Comparison of ENCODE assay signal across 13 cellular contexts in genomic region chr2:39664898-39665591, GRCh38. TPM values are rescaled to one million over a fixed set of nuclear protein-coding genes. Genes with fewer than 3 reads are reported as not detected.
DNase-seq lines count a peak whose midpoint lies in the region; ATAC-seq and TF ChIP-seq lines count a peak whose summit lies in the region.
"Had no signal": no experiment of that assay in that cellular context is flagged by ENCODE, and none has a peak within 500 bp of the region (broad histone marks: within the 10 kb centered on the region; RNA-seq: fewer than 3 reads in every experiment).

No MANE protein-coding gene starts in this region.

- H3K36me3 ChIP-seq in right atrium auricular region (no peaks in the 10 kb centered on the region), trophoblast cell (ENCODE audit: control insufficient read depth in 1 of 2, insufficient read depth in 2 of 2, low read length in 2 of 2) (no peaks in the 10 kb centered on the region)

- H3K27ac ChIP-seq in right atrium auricular region = peak overlapping the region; percentile 46 to 70
- no peak overlapping the region for H3K27ac ChIP-seq in trophoblast cell (ENCODE audit: low read depth, low read length)

- H3K27me3 ChIP-seq in right atrium auricular region (no peaks in the 10 kb centered on the region), trophoblast cell (ENCODE audit: insufficient read depth, low read length) (peaks cover 35% of the 10 kb centered on the region)

- peaks cover 2% of the 10 kb centered on the region for H3K79me1 ChIP-seq in trophoblast cell (ENCODE audit: low read length)

- no peaks in the 10 kb centered on the region for H3K36me3 Mint-ChIP-seq in activated CD8-positive, alpha-beta T cell treated with anti-CD3 and anti-CD28 coated beads, Interleukin-2, amount 10 ng/mL, durations not matched to agents 7 days and 5 days (ENCODE audit: low read depth)

- no peak overlapping the region for H3K4ac ChIP-seq in trophoblast cell (ENCODE audit: low read depth, low read length)

- no peak overlapping the region for H2BK12ac ChIP-seq in trophoblast cell (ENCODE audit: low read length)

- H2BK5ac ChIP-seq in trophoblast cell (ENCODE audit: low read depth, low read length, poor library complexity) = no peak overlapping the region

- no peak overlapping the region for H4K91ac ChIP-seq in trophoblast cell (ENCODE audit: low read depth, low read length)

- DNase-seq in GM13976 (ENCODE audit: low spot score) (peak; percentile 15), right atrium auricular region (ENCODE audit: low spot score) (no peak), trophoblast cell (no peak), omental fat pad (ENCODE audit: low spot score) (no peak), SHP77 treated with DMSO at 0.1 percent for 48 hours (lab: John Stamatoyannopoulos, UW) (no peak), activated T-cell treated with anti-CD3 and anti-CD28 coated beads for 4 hours (no peak)
- DNase-seq in activated CD8-positive, alpha-beta T cell treated with anti-CD3 and anti-CD28 coated beads, Interleukin-2, amount 10 ng/mL, durations not matched to agents 7 days and 5 days = no peak
- DNase-seq: activated CD4-positive, CD25-positive, alpha-beta regulatory T cell treated with anti-CD3 and anti-CD28 coated beads, Interleukin-2, amount 50 U/mL, for 72 hours; hippocampal formation; NCI-H1417 treated with DMSO at 0.1 percent for 48 hours had no signal

- H3K4me3 ChIP-seq in right atrium auricular region (peak overlapping the region; percentile 62 to 69), trophoblast cell (ENCODE audit: low read depth, low read length) (no peak overlapping the region)

- no peak overlapping the region for H2AFZ ChIP-seq in trophoblast cell (ENCODE audit: insufficient read depth, low read length, poor library complexity)

- no peak overlapping the region for H4K12ac ChIP-seq in trophoblast cell (ENCODE audit: low read depth, low read length)

- no peak overlapping the region for H2AK5ac ChIP-seq in trophoblast cell (ENCODE audit: low read length)

- POLR2A ChIA-PET in activated CD8-positive, alpha-beta T cell treated with anti-CD3 and anti-CD28 coated beads, Interleukin-2, amount 10 ng/mL, durations not matched to agents 7 days and 5 days (lab: Charles Lee) = no interaction called here

- no peak overlapping the region for H4K8ac ChIP-seq in trophoblast cell (ENCODE audit: low read depth, low read length)

- H3K23ac ChIP-seq in trophoblast cell (ENCODE audit: low read length) = no peak overlapping the region

- H2BK120ac ChIP-seq in trophoblast cell (ENCODE audit: insufficient read depth, low read length, poor library complexity) = no peak overlapping the region

- no peak overlapping the region for H3K9ac ChIP-seq in trophoblast cell (ENCODE audit: low read length)

- peaks cover 12% of the 10 kb centered on the region for H3K4me1 Mint-ChIP-seq in activated CD8-positive, alpha-beta T cell treated with anti-CD3 and anti-CD28 coated beads, Interleukin-2, amount 10 ng/mL, durations not matched to agents 7 days and 5 days (ENCODE audit: low read depth)

- H3K4me3 Mint-ChIP-seq in activated CD8-positive, alpha-beta T cell treated with anti-CD3 and anti-CD28 coated beads, Interleukin-2, amount 10 ng/mL, durations not matched to agents 7 days and 5 days = peak overlapping the region; percentile 50

- H3K79me2 ChIP-seq in trophoblast cell (ENCODE audit: control insufficient read depth, insufficient read depth, low read length, poor library complexity) = no peaks in the 10 kb centered on the region

- peaks cover 73% of the 10 kb centered on the region for H3K27me3 Mint-ChIP-seq in activated CD8-positive, alpha-beta T cell treated with anti-CD3 and anti-CD28 coated beads, Interleukin-2, amount 10 ng/mL, durations not matched to agents 7 days and 5 days (ENCODE audit: low read depth)

- in situ Hi-C loops in GM13976 (cut with MboI; ENCODE audit: low sequenced_read_pairs, unreplicated experiment) = no loop called here

- no peak overlapping the region for H3K27ac Mint-ChIP-seq in activated CD8-positive, alpha-beta T cell treated with anti-CD3 and anti-CD28 coated beads, Interleukin-2, amount 10 ng/mL, durations not matched to agents 7 days and 5 days

- CTCF ChIA-PET in activated CD8-positive, alpha-beta T cell treated with anti-CD3 and anti-CD28 coated beads, Interleukin-2, amount 10 ng/mL, durations not matched to agents 7 days and 5 days (lab: Charles Lee) = no interaction called here

- H3K9me3 ChIP-seq in right atrium auricular region (no peaks in the 10 kb centered on the region), trophoblast cell (ENCODE audit: insufficient read depth, low read depth, low read length) (no peaks in the 10 kb centered on the region)

- no peak overlapping the region for H3K14ac ChIP-seq in trophoblast cell (ENCODE audit: low read length)

- H3K4me1 ChIP-seq in right atrium auricular region = peaks cover 0 to 7% of the 10 kb centered on the region in 2 donors
- no peaks in the 10 kb centered on the region for H3K4me1 ChIP-seq in trophoblast cell (ENCODE audit: control insufficient read depth in 1 of 2, insufficient read depth in 2 of 2, low read length in 2 of 2)

- 100% methylated on average over 1 of the region's 26 CpGs for WGBS in trophoblast cell (ENCODE audit: extremely low coverage, insufficient coverage, insufficient read length)

- no peak for ATAC-seq in activated CD8-positive, alpha-beta T cell treated with anti-CD3 and anti-CD28 coated beads, Interleukin-2, amount 10 ng/mL, durations not matched to agents 7 days and 5 days
- no peak for ATAC-seq in HG03045 (IDR thresholded peaks at IDR 0.05; ENCODE audit: unreplicated experiment)
- no peak for ATAC-seq in omental fat pad (ENCODE audit: low FRiP score)
- ATAC-seq: HCT116, sciatic nerve had no signal

- no peak for TF ChIP-seq CTCF in GM13976 (IDR thresholded peaks at IDR 0.05; ENCODE audit: borderline replicate concordance, control extremely low read depth, extremely low read depth, insufficient read depth, missing control alignments)
- no peak for TF ChIP-seq CTCF in right atrium auricular region (IDR thresholded peaks at IDR 0.05)
- no peak for TF ChIP-seq CTCF in omental fat pad (IDR thresholded peaks at IDR 0.05)

- no peak overlapping the region for H3K18ac ChIP-seq in trophoblast cell (ENCODE audit: low read length)

- no peaks in the 10 kb centered on the region for H3K9me3 Mint-ChIP-seq in activated CD8-positive, alpha-beta T cell treated with anti-CD3 and anti-CD28 coated beads, Interleukin-2, amount 10 ng/mL, durations not matched to agents 7 days and 5 days (ENCODE audit: insufficient read depth)

- H3K4me2 ChIP-seq in trophoblast cell (ENCODE audit: low read length) = peak overlapping the region; percentile 62

RNA-seq across cellular contexts. Expression of gene TMEM178A, which starts 0.7 kb away (rescaled TPM):
- not detected for total RNA-seq in activated CD8-positive, alpha-beta T cell treated with anti-CD3 and anti-CD28 coated beads, Interleukin-2, amount 10 ng/mL, durations not matched to agents 7 days and 5 days
- 1 to 10 TPM; 2.9 to 4.3 TPM for total RNA-seq in right atrium auricular region
- polyA plus RNA-seq in trophoblast cell (2013) = 3.7 and 3.9 TPM in 2 replicates
- 1 to 10 TPM; 1.6 to 2.0 (median 1.8) TPM for total RNA-seq in omental fat pad
